Comparison of ENCODE assay signal across 1 cellular context in the genomic region with DNA sequence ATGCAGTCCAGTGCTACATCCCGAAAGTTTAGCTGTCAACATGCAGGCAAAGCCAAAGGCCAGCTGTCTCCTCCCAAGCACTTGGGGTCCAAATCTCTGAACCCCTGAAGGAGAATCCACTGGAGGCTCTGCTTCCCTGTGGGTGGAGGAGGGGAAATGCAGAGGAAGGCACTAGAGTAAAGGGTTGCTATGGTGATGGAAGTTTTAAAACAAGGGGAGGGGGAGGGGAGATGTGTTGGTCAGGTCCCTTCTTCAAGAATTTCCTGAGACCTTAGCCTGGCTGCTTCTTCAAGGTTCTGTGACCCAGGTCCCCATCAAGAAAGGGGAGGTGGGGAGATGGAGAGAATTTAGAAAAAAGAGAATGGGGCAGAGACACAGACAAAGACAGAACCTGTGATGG.
TF ChIP-seq lines count a peak whose summit lies in the region.

No MANE protein-coding gene starts in this region.

TF ChIP-seq in K562, 482 proteins besides CTCF, POLR2A, EP300 and RAD21:
- TF ChIP-seq FIP1L1 (IDR thresholded peaks at IDR 0.05; ENCODE audit: low read depth, low read length, poor library complexity, severe bottlenecking) = no peak
- TF ChIP-seq, protein P1, sequence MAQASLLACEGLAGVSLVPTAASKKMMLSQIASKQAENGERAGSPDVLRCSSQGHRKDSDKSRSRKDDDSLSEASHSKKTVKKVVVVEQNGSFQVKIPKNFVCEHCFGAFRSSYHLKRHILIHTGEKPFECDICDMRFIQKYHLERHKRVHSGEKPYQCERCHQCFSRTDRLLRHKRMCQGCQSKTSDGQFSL (CRISPR knock-in tag; IDR thresholded peaks at IDR 0.05) = no peak
- TF ChIP-seq, protein P1 (tag; IDR thresholded peaks at IDR 0.05) = no peak
- no peak for TF ChIP-seq ZBTB8A (IDR thresholded peaks at IDR 0.05; ENCODE audit: partially characterized antibody)
- peak; percentile 45 for TF ChIP-seq RFX1 (IDR thresholded peaks at IDR 0.05)
